Comparison of ENCODE assay signal across 35 cellular contexts in genomic region chr15:42202653-42203052, GRCh38. TPM values are rescaled to one million over a fixed set of nuclear protein-coding genes. Genes with fewer than 3 reads are reported as not detected.
"Had no signal": no experiment of that assay in that cellular context is flagged by ENCODE, and none has a peak within 500 bp of the region (broad histone marks: within the 10 kb centered on the region; RNA-seq: fewer than 3 reads in every experiment).

No MANE protein-coding gene starts in this region.

- ATAC-seq: activated T-cell treated with anti-CD3 and anti-CD28 coated beads, Interleukin-2, amount 50 U/mL, for 72 hours; activated T-helper 17 cell treated with anti-CD3 and anti-CD28 coated beads, Interleukin-2, amount 50 U/mL, for 72 hours; K562; Right ventricle myocardium inferior; SK-N-SH treated with all-trans-retinoic acid at 6 μM for 48 hours; T-cell had no signal

- H3K4me3 Mint-ChIP-seq: activated B cell treated with CpG ODN at 0.5 μM for 24 hours; activated CD4-positive, alpha-beta memory T cell treated with anti-CD3 and anti-CD28 coated beads for 36 hours; activated T-cell treated with anti-CD3 and anti-CD28 coated beads, Interleukin-2, amount 50 U/mL, for 72 hours; activated T-helper 17 cell treated with anti-CD3 and anti-CD28 coated beads, Interleukin-2, amount 50 U/mL, for 72 hours; brain; central memory CD8-positive, alpha-beta T cell; T-cell had no signal

- H3K9me3 Mint-ChIP-seq: activated B cell treated with CpG ODN at 0.5 μM for 24 hours; activated CD4-positive, alpha-beta memory T cell treated with anti-CD3 and anti-CD28 coated beads for 36 hours; activated T-cell treated with anti-CD3 and anti-CD28 coated beads, Interleukin-2, amount 50 U/mL, for 72 hours; activated T-helper 17 cell treated with anti-CD3 and anti-CD28 coated beads, Interleukin-2, amount 50 U/mL, for 72 hours; brain; central memory CD8-positive, alpha-beta T cell; T-cell had no signal

- H3K4me2 ChIP-seq: PC-9 had no signal

- H3K27ac ChIP-seq: PC-9, RWPE1, VCaP had no signal

- DNase-seq: activated B cell treated with CpG ODN at 0.5 μM for 24 hours; activated CD4-positive, alpha-beta memory T cell treated with anti-CD3 and anti-CD28 coated beads for 36 hours; activated CD4-positive, alpha-beta T cell treated with anti-CD3 and anti-CD28 coated beads for 4 hours; activated CD4-positive, alpha-beta T cell treated with anti-CD3 and anti-CD28 coated beads, Interleukin-2, amount 50 U/mL, for 1 hour; activated CD4-positive, CD25-positive, alpha-beta regulatory T cell treated with anti-CD3 and anti-CD28 coated beads, Interleukin-2, amount 50 U/mL, for 72 hours; activated CD8-positive, alpha-beta memory T cell treated with anti-CD3 and anti-CD28 coated beads, Interleukin-2, amount 50 U/mL, for 4 hours; activated effector memory CD4-positive, alpha-beta T cell treated with anti-CD3 and anti-CD28 coated beads, Interleukin-2, amount 50 U/mL, for 16 hours; activated naive CD4-positive, alpha-beta T cell; activated naive CD4-positive, alpha-beta T cell treated with anti-CD3 and anti-CD28 coated beads, Interleukin-2, amount 50 U/mL, for 16 hours; activated T-cell treated with anti-CD3 and anti-CD28 coated beads for 4 hours; activated T-cell treated with anti-CD3 and anti-CD28 coated beads, Interleukin-2, amount 50 U/mL, for 72 hours; anterior cingulate cortex; NCI-H1048; NCI-H1105 treated with DMSO at 0.1 percent for 48 hours; NCI-H1436; NCI-H1694; NCI-H2029; NCI-H345; NCI-H524 treated with DMSO at 0.1 percent for 48 hours; PC-9; SIG-M5; T-cell; T-helper 2 cell; T-helper 9 cell had no signal

- H3K27ac Mint-ChIP-seq: activated B cell treated with CpG ODN at 0.5 μM for 24 hours; activated CD4-positive, alpha-beta memory T cell treated with anti-CD3 and anti-CD28 coated beads for 36 hours; activated T-cell treated with anti-CD3 and anti-CD28 coated beads, Interleukin-2, amount 50 U/mL, for 72 hours; activated T-helper 17 cell treated with anti-CD3 and anti-CD28 coated beads, Interleukin-2, amount 50 U/mL, for 72 hours; T-cell had no signal

- H3K27me3 Mint-ChIP-seq: activated B cell treated with CpG ODN at 0.5 μM for 24 hours; activated CD4-positive, alpha-beta memory T cell treated with anti-CD3 and anti-CD28 coated beads for 36 hours; activated T-helper 17 cell treated with anti-CD3 and anti-CD28 coated beads, Interleukin-2, amount 50 U/mL, for 72 hours; central memory CD8-positive, alpha-beta T cell; T-cell had no signal

- H2AFZ ChIP-seq: PC-9 had no signal

- H3K4me3 ChIP-seq: K562, PC-9 had no signal

RNA-seq across cellular contexts. Expression of gene PLA2G4F, which starts 46.2 kb away (rescaled TPM):
- total RNA-seq: activated B cell treated with CpG ODN at 0.5 μM for 24 hours; activated CD4-positive, alpha-beta memory T cell treated with anti-CD3 and anti-CD28 coated beads for 36 hours; activated T-helper 17 cell treated with anti-CD3 and anti-CD28 coated beads, Interleukin-2, amount 50 U/mL, for 72 hours; M059J; NCI-H460; SK-MEL-5 had no signal
- polyA plus RNA-seq: K562 had no signal
